ENCODE assay signal across 1 cellular context in the genomic region with DNA sequence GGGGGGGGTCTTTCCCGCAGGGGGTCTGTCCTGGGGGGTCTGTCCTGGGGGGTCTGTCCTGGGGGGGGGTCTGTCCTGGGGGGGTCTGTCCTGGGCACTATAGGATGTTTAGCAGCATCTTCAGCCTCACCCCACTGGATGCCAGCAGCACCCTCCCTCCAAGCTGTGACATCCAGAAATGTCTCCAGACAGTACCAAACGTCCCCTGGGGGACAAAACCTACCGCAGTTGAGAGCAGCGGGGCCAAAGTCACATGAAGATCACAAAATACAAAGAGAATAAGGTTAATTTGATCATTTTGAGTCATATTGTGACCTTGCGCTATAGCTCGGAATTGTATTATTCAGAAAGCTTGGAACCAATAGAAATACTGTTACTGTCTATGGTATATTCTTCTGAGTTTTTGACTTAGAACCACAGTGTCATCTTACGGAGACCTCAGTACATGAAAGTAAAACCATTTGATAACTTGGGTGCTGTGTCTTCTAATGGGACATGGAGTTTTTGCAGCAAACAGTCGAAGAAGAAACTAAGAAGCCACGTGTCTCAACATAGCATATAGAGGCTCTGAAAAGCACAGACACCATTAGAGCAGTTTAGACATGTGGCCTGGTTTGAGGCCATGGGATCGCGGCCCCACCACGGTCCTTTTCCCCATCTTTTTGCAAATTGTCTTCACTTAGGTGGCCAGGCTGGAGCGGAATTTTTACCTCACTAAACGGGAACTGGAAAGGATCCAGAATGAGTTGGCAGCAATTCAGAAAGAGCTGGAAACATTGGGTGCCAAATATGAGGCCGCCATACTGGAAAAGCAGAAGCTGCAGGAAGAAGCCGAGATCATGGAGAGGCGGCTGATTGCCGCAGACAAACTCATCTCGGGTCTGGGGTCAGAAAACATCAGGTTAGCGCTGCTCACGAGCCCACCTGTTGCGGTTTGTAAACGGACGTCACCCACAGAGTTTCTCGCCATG.
TF ChIP-seq lines count a peak whose summit lies in the region.

No MANE protein-coding gene starts in this region.

TF ChIP-seq in SK-N-SH, 30 proteins besides CTCF, POLR2A, EP300 and RAD21 (continued from another document):
- TF ChIP-seq NRF1 (IDR thresholded peaks at IDR 0.05; ENCODE audit: low read depth, low read length): no peak
- TF ChIP-seq RFX5 (IDR thresholded peaks at IDR 0.05; ENCODE audit: low read length): no peak
- no peak for TF ChIP-seq MEF2A (IDR thresholded peaks at IDR 0.05; ENCODE audit: borderline replicate concordance, low read depth)
- TF ChIP-seq FOXJ3 (CRISPR knock-in tag; IDR thresholded peaks at IDR 0.05): no peak
- TF ChIP-seq SMC3 (IDR thresholded peaks at IDR 0.05; ENCODE audit: low read depth, low read length): no peak
- TF ChIP-seq FOSL2 (IDR thresholded peaks at IDR 0.05; ENCODE audit: borderline replicate concordance, low read depth): no peak
